1 cellular context compared by ENCODE assay signal in the genomic region with DNA sequence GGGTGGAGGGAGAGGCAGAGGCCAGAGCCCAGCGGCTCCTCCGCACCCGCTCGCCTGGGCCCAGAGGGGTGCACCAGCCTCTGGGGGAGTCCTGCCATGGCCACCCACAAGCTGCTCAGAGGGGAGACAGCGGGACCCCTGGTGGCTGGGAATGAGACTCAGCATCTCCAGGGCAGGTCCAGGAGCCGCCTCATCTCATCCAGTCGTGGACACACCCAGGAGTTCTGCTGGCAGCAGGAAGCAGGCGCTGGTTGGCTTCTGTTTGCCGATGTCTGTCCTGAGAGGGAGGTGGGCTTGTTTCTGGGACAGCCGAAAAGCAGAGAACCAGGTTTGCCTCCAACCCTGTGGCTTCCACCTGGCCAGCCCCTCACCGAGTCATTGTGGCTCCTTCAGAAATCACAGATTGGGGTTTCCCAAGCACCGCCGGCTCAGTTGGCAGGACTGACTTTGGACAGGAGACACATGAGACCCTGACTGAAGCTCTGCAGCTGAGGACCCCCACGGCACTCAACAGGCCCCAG.
TF ChIP-seq lines count a peak whose summit lies in the region.

No MANE protein-coding gene starts in this region.

TF ChIP-seq in HepG2, 621 proteins besides CTCF, POLR2A, EP300 and RAD21:
- TF ChIP-seq, protein P1, sequence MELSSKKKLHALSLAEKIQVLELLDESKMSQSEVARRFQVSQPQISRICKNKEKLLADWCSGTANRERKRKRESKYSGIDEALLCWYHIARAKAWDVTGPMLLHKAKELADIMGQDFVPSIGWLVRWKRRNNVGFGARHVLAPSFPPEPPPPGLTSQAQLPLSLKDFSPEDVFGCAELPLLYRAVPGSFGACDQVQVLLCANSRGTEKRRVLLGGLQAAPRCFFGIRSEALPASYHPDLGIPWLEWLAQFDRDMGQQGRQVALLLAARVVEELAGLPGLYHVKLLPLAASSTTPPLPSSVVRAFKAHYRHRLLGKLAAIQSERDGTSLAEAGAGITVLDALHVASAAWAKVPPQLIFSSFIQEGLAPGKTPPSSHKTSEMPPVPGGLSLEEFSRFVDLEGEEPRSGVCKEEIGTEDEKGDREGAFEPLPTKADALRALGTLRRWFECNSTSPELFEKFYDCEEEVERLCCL (CRISPR knock-in tag; IDR thresholded peaks at IDR 0.05; ENCODE audit: borderline replicate concordance), result no peak
- TF ChIP-seq, protein P2, sequence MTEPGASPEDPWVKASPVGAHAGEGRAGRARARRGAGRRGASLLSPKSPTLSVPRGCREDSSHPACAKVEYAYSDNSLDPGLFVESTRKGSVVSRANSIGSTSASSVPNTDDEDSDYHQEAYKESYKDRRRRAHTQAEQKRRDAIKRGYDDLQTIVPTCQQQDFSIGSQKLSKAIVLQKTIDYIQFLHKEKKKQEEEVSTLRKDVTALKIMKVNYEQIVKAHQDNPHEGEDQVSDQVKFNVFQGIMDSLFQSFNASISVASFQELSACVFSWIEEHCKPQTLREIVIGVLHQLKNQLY (CRISPR knock-in tag; IDR thresholded peaks at IDR 0.05), result no peak
- no peak for TF ChIP-seq TAF15 (IDR thresholded peaks at IDR 0.05; ENCODE audit: low read depth, low read length, poor library complexity, severe bottlenecking)
- 0 out of 2 replicates have a peak, but pooled peaks have one; percentile 8 for TF ChIP-seq EZH2 (conservative IDR thresholded peaks at IDR 0.05; ENCODE audit: low read depth, low read length)
